ENCODE assay signal across 22 cellular contexts in the genomic region with DNA sequence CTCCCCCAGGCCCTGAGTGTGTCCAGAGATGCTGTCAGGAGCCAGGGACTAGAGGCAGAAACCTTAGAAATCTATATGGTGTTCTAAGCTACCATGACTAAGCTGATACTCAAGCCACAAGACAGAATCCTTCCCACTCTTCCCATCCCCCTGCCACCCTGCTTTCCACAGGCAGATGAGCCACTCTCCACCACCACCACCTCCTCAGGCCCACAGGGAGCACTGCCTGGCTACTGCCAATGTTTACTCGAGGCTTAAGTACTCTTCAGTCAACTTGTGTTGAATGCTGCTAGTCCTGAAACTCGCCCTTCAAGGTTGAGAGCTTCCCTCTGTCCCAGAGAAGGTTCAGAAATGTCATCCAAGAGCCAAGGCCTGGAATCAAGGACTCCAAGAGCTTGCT. TPM values are rescaled to one million over a fixed set of nuclear protein-coding genes. Genes with fewer than 3 reads are reported as not detected.
"Had no signal": no experiment of that assay in that cellular context is flagged by ENCODE, and none has a peak within 500 bp of the region (broad histone marks: within the 10 kb centered on the region; RNA-seq: fewer than 3 reads in every experiment).

No MANE protein-coding gene starts in this region.

- DNase-seq: activated B cell treated with CpG ODN at 0.5 μM for 24 hours; activated CD4-positive, alpha-beta memory T cell treated with anti-CD3 and anti-CD28 coated beads, Interleukin-2, amount 10 ng/mL, durations not matched to agents 7 days and 5 days; activated CD4-positive, alpha-beta T cell treated with anti-CD3 and anti-CD28 coated beads for 4 hours; activated CD8-positive, alpha-beta memory T cell treated with anti-CD3 and anti-CD28 coated beads, Interleukin-2, amount 10 ng/mL, durations not matched to agents 7 days and 5 days; activated naive CD8-positive, alpha-beta T cell treated with anti-CD3 and anti-CD28 coated beads for 36 hours; amygdala; body of pancreas; effector memory CD8-positive, alpha-beta T cell; erythroblast; heart right ventricle; left ventricle myocardium superior; naive B cell; retina; stimulated activated CD4-positive, alpha-beta T cell treated with anti-CD3 and anti-CD28 coated beads, Interleukin-12 subunit alpha, Interleukin-12 subunit beta, amount 100 ng/mL, for 4 hours; stimulated activated CD4-positive, alpha-beta T cell treated with anti-CD3 and anti-CD28 coated beads, Interleukin-2, amount 100 ng/mL, for 24 hours; uterus had no signal

- H3K4me3 ChIP-seq: body of pancreas, gastroesophageal sphincter, heart right ventricle, tibial nerve, uterus had no signal

- H3K27me3 Mint-ChIP-seq: activated B cell treated with CpG ODN at 0.5 μM for 24 hours; activated naive CD8-positive, alpha-beta T cell treated with anti-CD3 and anti-CD28 coated beads for 36 hours; effector memory CD8-positive, alpha-beta T cell; memory B cell; naive B cell; stimulated activated naive CD8-positive, alpha-beta T cell treated with anti-CD3 and anti-CD28 coated beads, Interleukin-15, Interleukin-2, amounts not matched to agents 100 ng/mL and 50 ng/mL, for 24 hours had no signal

- ATAC-seq: activated CD8-positive, alpha-beta memory T cell treated with anti-CD3 and anti-CD28 coated beads, Interleukin-2, amount 10 ng/mL, durations not matched to agents 7 days and 5 days; body of pancreas; effector memory CD8-positive, alpha-beta T cell; gastroesophageal sphincter; heart right ventricle; left ventricle myocardium superior had no signal

- H3K9me3 Mint-ChIP-seq: activated CD4-positive, alpha-beta memory T cell treated with anti-CD3 and anti-CD28 coated beads, Interleukin-2, amount 10 ng/mL, durations not matched to agents 7 days and 5 days; activated naive CD8-positive, alpha-beta T cell treated with anti-CD3 and anti-CD28 coated beads for 36 hours had no signal

- H3K27ac Mint-ChIP-seq: activated B cell treated with CpG ODN at 0.5 μM for 24 hours; activated CD4-positive, alpha-beta memory T cell treated with anti-CD3 and anti-CD28 coated beads, Interleukin-2, amount 10 ng/mL, durations not matched to agents 7 days and 5 days; activated CD8-positive, alpha-beta memory T cell treated with anti-CD3 and anti-CD28 coated beads, Interleukin-2, amount 10 ng/mL, durations not matched to agents 7 days and 5 days; activated naive CD8-positive, alpha-beta T cell treated with anti-CD3 and anti-CD28 coated beads for 36 hours; effector memory CD8-positive, alpha-beta T cell; memory B cell; stimulated activated naive CD8-positive, alpha-beta T cell treated with anti-CD3 and anti-CD28 coated beads, Interleukin-15, Interleukin-2, amounts not matched to agents 100 ng/mL and 50 ng/mL, for 24 hours had no signal

- H3K36me3 Mint-ChIP-seq: activated CD8-positive, alpha-beta memory T cell treated with anti-CD3 and anti-CD28 coated beads, Interleukin-2, amount 10 ng/mL, durations not matched to agents 7 days and 5 days; activated naive CD8-positive, alpha-beta T cell treated with anti-CD3 and anti-CD28 coated beads for 36 hours; memory B cell; naive B cell had no signal

- H3K4me3 Mint-ChIP-seq: activated B cell treated with CpG ODN at 0.5 μM for 24 hours; activated CD4-positive, alpha-beta memory T cell treated with anti-CD3 and anti-CD28 coated beads, Interleukin-2, amount 10 ng/mL, durations not matched to agents 7 days and 5 days; activated CD8-positive, alpha-beta memory T cell treated with anti-CD3 and anti-CD28 coated beads, Interleukin-2, amount 10 ng/mL, durations not matched to agents 7 days and 5 days; activated naive CD8-positive, alpha-beta T cell treated with anti-CD3 and anti-CD28 coated beads for 36 hours; effector memory CD8-positive, alpha-beta T cell; memory B cell; naive B cell; neural crest cell; stimulated activated naive CD8-positive, alpha-beta T cell treated with anti-CD3 and anti-CD28 coated beads, Interleukin-15, Interleukin-2, amounts not matched to agents 100 ng/mL and 50 ng/mL, for 24 hours had no signal

- H3K4me1 Mint-ChIP-seq: activated B cell treated with CpG ODN at 0.5 μM for 24 hours; activated CD4-positive, alpha-beta memory T cell treated with anti-CD3 and anti-CD28 coated beads, Interleukin-2, amount 10 ng/mL, durations not matched to agents 7 days and 5 days; activated CD8-positive, alpha-beta memory T cell treated with anti-CD3 and anti-CD28 coated beads, Interleukin-2, amount 10 ng/mL, durations not matched to agents 7 days and 5 days; activated naive CD8-positive, alpha-beta T cell treated with anti-CD3 and anti-CD28 coated beads for 36 hours; memory B cell; naive B cell; neural crest cell had no signal

RNA-seq across cellular contexts. Expression of a gene that starts 56.2 kb away (rescaled TPM):
- total RNA-seq: body of pancreas, mononuclear cell, tibial nerve had no signal
